ENCODE assay signal across 8 cellular contexts in the genomic region with DNA sequence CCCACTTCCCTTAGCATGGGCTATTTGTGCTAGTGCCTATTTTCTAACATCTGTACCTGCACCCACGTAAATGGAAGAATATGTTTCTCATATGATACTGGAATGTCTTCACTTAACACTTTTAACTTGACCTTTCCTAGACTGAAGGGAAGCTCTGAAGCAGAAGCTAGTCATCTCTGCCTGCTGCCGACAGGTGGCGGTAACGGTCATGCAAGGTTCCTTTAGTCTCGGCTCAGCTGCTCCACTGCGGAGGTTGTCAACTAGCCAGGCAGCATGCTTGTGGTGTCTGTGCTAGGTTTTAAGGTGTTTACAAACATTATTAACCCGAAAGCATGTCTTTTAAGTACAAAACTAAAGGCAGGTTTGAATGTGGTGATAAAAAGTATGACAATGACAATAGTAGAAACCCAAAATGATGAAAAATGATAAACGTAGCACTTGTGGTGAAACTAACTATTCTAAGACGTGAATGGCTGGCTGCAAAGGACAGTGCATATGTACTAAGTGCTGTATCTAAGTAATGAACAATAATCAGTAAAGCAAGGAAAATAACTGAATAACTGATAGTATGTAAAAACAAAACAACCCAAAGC.
DNase-seq lines count a peak whose midpoint lies in the region; ATAC-seq and TF ChIP-seq lines count a peak whose summit lies in the region.

No MANE protein-coding gene starts in this region.

- 0 out of 2 replicates have a peak overlapping the region, but pooled peaks have one; percentile 16 for H3K4me2 ChIP-seq in HCT116 (ENCODE audit: low read length)
- H3K4me2 ChIP-seq in MM.1S (ENCODE audit: low read depth, low read length), result no peak overlapping the region

- H3K9me3 ChIP-seq in HCT116 (ENCODE audit: control insufficient read depth in 1 of 2, insufficient read depth in 1 of 2, low read depth in 1 of 2, low read length in 2 of 2) (no peaks in the 10 kb centered on the region), MM.1S (replicated peaks; ENCODE audit: insufficient read depth, low read length) (no peaks in the 10 kb centered on the region), gastrocnemius medialis (no peaks in the 10 kb centered on the region)

- RAD21 ChIA-PET in HCT116 (lab: Charles Lee; ENCODE audit: low non-redundant PET in 1 of 2, low total read pairs in 2 of 2, uncharacterized antibody in 2 of 2, unreplicated experiment in 2 of 2), result interaction anchor here in 1 of 2 experiments (0.6 to 0.7 kb wide), 3 partner anchors 78 to 591 kb away, joined by 3 read pairs; no protein-coding TSS in a partner anchor

- peak; percentile 66 for TF ChIP-seq RAD21 in HCT116 (IDR thresholded peaks at IDR 0.05; ENCODE audit: low read depth)

- TSS peak; percentile 12 for BruUV-seq in HCT116 (replicated peaks; lab: Mats Ljungman, UMichigan)

- H3K4me1 ChIP-seq in HCT116 (ENCODE audit: control insufficient read depth in 1 of 2, insufficient read depth in 2 of 2, low read length in 2 of 2), result no peaks in the 10 kb centered on the region
- no peaks in the 10 kb centered on the region for H3K4me1 ChIP-seq in MM.1S (ENCODE audit: low read length)
- H3K4me1 ChIP-seq in gastrocnemius medialis, result no peaks in the 10 kb centered on the region

- in situ Hi-C loops in SK-MEL-5 (cut with HindIII; ENCODE audit: low pct_unique_long_range_greater_than_20kb, low sequenced_read_pairs), result no loop called here
- in situ Hi-C loops in gastrocnemius medialis (cut with MboI; ENCODE audit: low sequenced_read_pairs in 4 of 4), result loop anchor here in 3 of 4 donors (10.0 to 25.0 kb wide), 2 partner anchors 298 to 301 kb away; no protein-coding TSS in a partner anchor

- CTCF ChIA-PET in HCT116 (lab: Charles Lee), result interaction anchor here (0.8 to 1.6 kb wide), 9 partner anchors 9 to 608 kb away, joined by 3 to 15 read pairs (median 4); no protein-coding TSS in a partner anchor

- H3K9me2 ChIP-seq in HCT116 (ENCODE audit: insufficient read depth), result no peaks in the 10 kb centered on the region
- H3K9me2 ChIP-seq in MM.1S (replicated peaks; ENCODE audit: insufficient read depth, low read length), result no peaks in the 10 kb centered on the region

- DNase-seq in GM12864 (ENCODE audit: low read depth), result peak; percentile 24
- peak; percentile 54 for DNase-seq in HCT116 (ENCODE audit: low read depth, low spot score)
- DNase-seq in MM.1S, result peak; percentile 72
- peak; percentile 86 for DNase-seq in SK-MEL-5 (ENCODE audit: low read depth, low spot score)
- DNase-seq in amniotic epithelial cell (ENCODE audit: low read depth), result peak; percentile 27
- DNase-seq in hepatic stellate cell (ENCODE audit: low spot score), result peak; percentile 45
- DNase-seq in gastrocnemius medialis, result peak in 1 of 2 donors; percentile 26
- no peak for DNase-seq in GDM1 (lab: John Stamatoyannopoulos, UW)

- H3K4me3 ChIP-seq in GM12864 (ENCODE audit: low read depth, low read length), result no peak overlapping the region
- no peak overlapping the region for H3K4me3 ChIP-seq in HCT116 (replicated peaks in 1 of 2; ENCODE audit: low read depth in 1 of 2, low read length in 2 of 2)
- no peak overlapping the region for H3K4me3 ChIP-seq in MM.1S (ENCODE audit: low read length)
- H3K4me3 ChIP-seq in gastrocnemius medialis, result no peak overlapping the region

- intact Hi-C loops in HCT116 (cut with micrococcal nuclease) (loop anchor here (2.0 kb wide), 2 partner anchors 77 to 303 kb away; no protein-coding TSS in a partner anchor), gastrocnemius medialis (cut with DNase I; ENCODE audit: low total_unique reads) (loop anchor here (5.0 kb wide), 1 partner anchor 303 kb away; no protein-coding TSS in a partner anchor)

- peak; percentile 98 for ATAC-seq in HCT116
- ATAC-seq in gastrocnemius medialis, result peak in 1 of 2 donors; percentile 51

- H3K27me3 ChIP-seq in HCT116 (ENCODE audit: insufficient read depth, low read length), result no peaks in the 10 kb centered on the region
- no peaks in the 10 kb centered on the region for H3K27me3 ChIP-seq in MM.1S (replicated peaks; ENCODE audit: insufficient read depth, low read length)
- H3K27me3 ChIP-seq in gastrocnemius medialis, result no peaks in the 10 kb centered on the region

- H4K20me1 ChIP-seq in HCT116 (ENCODE audit: insufficient read depth) (no peaks in the 10 kb centered on the region), MM.1S (ENCODE audit: insufficient read depth, low read length) (no peaks in the 10 kb centered on the region)

- no peak overlapping the region for H3K27ac ChIP-seq in HCT116 (ENCODE audit: low read depth, low read length)
- H3K27ac ChIP-seq in MM.1S (ENCODE audit: low read length), result no peak overlapping the region
- H3K27ac ChIP-seq in gastrocnemius medialis, result no peak overlapping the region

- H3K9ac ChIP-seq in HCT116 (ENCODE audit: low read length) (no peak overlapping the region), MM.1S (ENCODE audit: low read length) (no peak overlapping the region)

- TF ChIP-seq POLR2A in HCT116 (IDR thresholded peaks at IDR 0.05; ENCODE audit: borderline replicate concordance, extremely low read depth, insufficient read depth, insufficient read length), result no peak
- no peak for TF ChIP-seq POLR2A in gastrocnemius medialis (IDR thresholded peaks at IDR 0.05)

- POLR2A ChIA-PET in HCT116 (lab: Charles Lee), result no interaction called here

- H3F3A ChIP-seq in MM.1S (ENCODE audit: insufficient read depth, low read length), result no peaks in the 10 kb centered on the region

- TF ChIP-seq CTCF in GM12864 (IDR thresholded peaks at IDR 0.05; ENCODE audit: low read depth, low read length, missing control alignments) (peak; percentile 97), HCT116 (IDR thresholded peaks at IDR 0.05 in 2 of 3, conservative IDR thresholded peaks at IDR 0.05 in 1 of 3; ENCODE audit: borderline replicate concordance in 1 of 3, insufficient read depth in 1 of 3, low read depth in 2 of 3, low read length in 2 of 3) (peak; percentile 68 to 94 (median 93); a peak in 5 of 6 replicates), MM.1S (IDR thresholded peaks at IDR 0.05; ENCODE audit: low read length) (peak; percentile 98), gastrocnemius medialis (IDR thresholded peaks at IDR 0.05 in 4 of 5, conservative IDR thresholded peaks at IDR 0.05 in 1 of 5) (peak in 4 of 5 experiments; percentile 38 to 67 (median 58))

- H3K79me2 ChIP-seq in HCT116 (ENCODE audit: insufficient read depth, low read length), result no peaks in the 10 kb centered on the region
- no peaks in the 10 kb centered on the region for H3K79me2 ChIP-seq in MM.1S (ENCODE audit: low read length)

- no peak overlapping the region for H2AFZ ChIP-seq in HCT116 (ENCODE audit: low read depth, low read length, poor library complexity, severe bottlenecking)
- H2AFZ ChIP-seq in MM.1S (ENCODE audit: low read length), result no peak overlapping the region

- H3K36me3 ChIP-seq in HCT116 (ENCODE audit: control insufficient read depth in 1 of 2, insufficient read depth in 2 of 2, low read length in 2 of 2) (no peaks in the 10 kb centered on the region), MM.1S (replicated peaks; ENCODE audit: insufficient read depth, low read length) (no peaks in the 10 kb centered on the region), gastrocnemius medialis (no peaks in the 10 kb centered on the region)

TF ChIP-seq in HCT116, 20 proteins besides CTCF, POLR2A, EP300 and RAD21:
- TF ChIP-seq JUND (IDR thresholded peaks at IDR 0.05) (no peak), POLR2AphosphoS5 (IDR thresholded peaks at IDR 0.05; ENCODE audit: low read depth, low read length) (no peak), CBX3 (IDR thresholded peaks at IDR 0.05; ENCODE audit: low read depth) (peak; percentile 15; the same call in 1 of the 2 replicates), MAX (IDR thresholded peaks at IDR 0.05) (peak; percentile 26; the same call in 1 of the 2 replicates)
